Comparison of ENCODE assay signal across 1 cellular context in the genomic region with DNA sequence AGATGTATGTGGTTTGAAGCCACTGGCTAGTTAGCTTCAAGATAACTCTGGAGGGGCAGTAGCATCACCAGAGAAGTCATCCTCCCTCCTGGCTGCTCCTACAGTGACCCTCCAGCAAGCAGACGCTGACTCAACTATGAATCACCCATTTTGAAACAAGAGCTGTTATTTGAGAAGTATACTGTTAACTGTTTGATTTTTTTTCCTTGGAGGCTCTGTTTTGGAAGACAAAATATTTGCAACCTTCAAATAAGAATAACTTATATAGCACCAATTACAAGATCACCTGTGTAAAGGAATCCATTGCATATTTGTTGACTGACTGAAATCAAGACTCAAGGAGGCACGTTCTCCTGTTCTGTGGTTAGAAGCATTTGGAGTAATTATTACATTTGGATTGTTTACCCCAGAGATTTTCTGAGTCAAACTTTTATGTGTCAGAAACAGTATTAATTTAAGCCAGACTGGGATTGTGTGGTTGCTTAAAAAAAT.
TF ChIP-seq lines count a peak whose summit lies in the region.

No MANE protein-coding gene starts in this region.

TF ChIP-seq in HEK293, 187 proteins besides CTCF, POLR2A, EP300 and RAD21 (continued from another document and continues in another):
- TF ChIP-seq, protein P1, sequence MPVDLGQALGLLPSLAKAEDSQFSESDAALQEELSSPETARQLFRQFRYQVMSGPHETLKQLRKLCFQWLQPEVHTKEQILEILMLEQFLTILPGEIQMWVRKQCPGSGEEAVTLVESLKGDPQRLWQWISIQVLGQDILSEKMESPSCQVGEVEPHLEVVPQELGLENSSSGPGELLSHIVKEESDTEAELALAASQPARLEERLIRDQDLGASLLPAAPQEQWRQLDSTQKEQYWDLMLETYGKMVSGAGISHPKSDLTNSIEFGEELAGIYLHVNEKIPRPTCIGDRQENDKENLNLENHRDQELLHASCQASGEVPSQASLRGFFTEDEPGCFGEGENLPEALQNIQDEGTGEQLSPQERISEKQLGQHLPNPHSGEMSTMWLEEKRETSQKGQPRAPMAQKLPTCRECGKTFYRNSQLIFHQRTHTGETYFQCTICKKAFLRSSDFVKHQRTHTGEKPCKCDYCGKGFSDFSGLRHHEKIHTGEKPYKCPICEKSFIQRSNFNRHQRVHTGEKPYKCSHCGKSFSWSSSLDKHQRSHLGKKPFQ (tag by site-specific recombination; IDR thresholded peaks at IDR 0.05): no peak
- TF ChIP-seq IKZF3 (tag by site-specific recombination; IDR thresholded peaks at IDR 0.05) (0 out of 2 replicates have a peak, but pooled peaks have one; percentile 12), ZNF146 (tag by site-specific recombination; IDR thresholded peaks at IDR 0.05) (no peak), ZNF223 (tag by site-specific recombination; IDR thresholded peaks at IDR 0.05) (no peak), ZNF221 (tag by site-specific recombination; IDR thresholded peaks at IDR 0.05; ENCODE audit: borderline replicate concordance) (no peak), ZNF366 (tag by site-specific recombination; conservative IDR thresholded peaks at IDR 0.05) (peak; percentile 96), ZNF157 (tag by site-specific recombination; IDR thresholded peaks at IDR 0.05) (no peak), ZNF23 (tag by site-specific recombination; IDR thresholded peaks at IDR 0.05; ENCODE audit: borderline replicate concordance) (no peak), ZBTB17 (tag by site-specific recombination; IDR thresholded peaks at IDR 0.05) (no peak; the same call in 1 of the 2 replicates), ZNF16 (tag by site-specific recombination; IDR thresholded peaks at IDR 0.05; ENCODE audit: low read depth) (no peak), ZBTB8A (tag by site-specific recombination; IDR thresholded peaks at IDR 0.05) (no peak), ZNF239 (tag by site-specific recombination; IDR thresholded peaks at IDR 0.05) (no peak), ZNF626 (tag by site-specific recombination; IDR thresholded peaks at IDR 0.05) (no peak), ZNF311 (tag by site-specific recombination; IDR thresholded peaks at IDR 0.05; ENCODE audit: borderline replicate concordance) (no peak), ZNF138 (tag by site-specific recombination; IDR thresholded peaks at IDR 0.05; ENCODE audit: borderline replicate concordance) (no peak), GLI4 (tag by site-specific recombination; IDR thresholded peaks at IDR 0.05) (no peak), ZNF112 (tag by site-specific recombination; IDR thresholded peaks at IDR 0.05) (no peak), KLF1 (tag by site-specific recombination; IDR thresholded peaks at IDR 0.05) (no peak), ZBTB21 (tag by site-specific recombination; IDR thresholded peaks at IDR 0.05) (no peak), ZNF248 (tag by site-specific recombination; IDR thresholded peaks at IDR 0.05) (no peak), ZNF184 (tag by site-specific recombination; IDR thresholded peaks at IDR 0.05) (no peak), ZSCAN16 (tag by site-specific recombination; IDR thresholded peaks at IDR 0.05) (no peak), ZNF19 (tag by site-specific recombination; IDR thresholded peaks at IDR 0.05; ENCODE audit: low read depth) (no peak), WT1 (tag by site-specific recombination; IDR thresholded peaks at IDR 0.05) (peak; percentile 33), ZNF658 (tag by site-specific recombination; IDR thresholded peaks at IDR 0.05) (no peak), OSR2 (tag by site-specific recombination; IDR thresholded peaks at IDR 0.05) (peak; percentile 89), SCRT2 (tag by site-specific recombination; IDR thresholded peaks at IDR 0.05) (peak; percentile 29; the same call in 1 of the 2 replicates), ZNF777 (tag by site-specific recombination; IDR thresholded peaks at IDR 0.05; ENCODE audit: borderline replicate concordance) (no peak), ZNF394 (tag by site-specific recombination; IDR thresholded peaks at IDR 0.05; ENCODE audit: borderline replicate concordance) (0 out of 2 replicates have a peak, but pooled peaks have one; percentile 21), ZNF202 (tag by site-specific recombination; IDR thresholded peaks at IDR 0.05; ENCODE audit: borderline replicate concordance) (no peak), ZNF830 (tag by site-specific recombination; IDR thresholded peaks at IDR 0.05; ENCODE audit: low read depth) (no peak), ZNF654 (tag by site-specific recombination; IDR thresholded peaks at IDR 0.05; ENCODE audit: low read depth) (no peak), ZNF548 (tag by site-specific recombination; IDR thresholded peaks at IDR 0.05) (no peak), ZNF426 (tag by site-specific recombination; IDR thresholded peaks at IDR 0.05) (no peak), ZNF274 (IDR thresholded peaks at IDR 0.05; ENCODE audit: low read length) (no peak), ZNF274 (tag by site-specific recombination; IDR thresholded peaks at IDR 0.05; ENCODE audit: borderline replicate concordance) (no peak), HOXA7 (CRISPR knock-in tag; IDR thresholded peaks at IDR 0.05; ENCODE audit: borderline replicate concordance) (no peak), ZNF114 (tag by site-specific recombination; IDR thresholded peaks at IDR 0.05) (no peak), ZNF501 (tag by site-specific recombination; IDR thresholded peaks at IDR 0.05) (no peak)
- TF ChIP-seq, protein P2, sequence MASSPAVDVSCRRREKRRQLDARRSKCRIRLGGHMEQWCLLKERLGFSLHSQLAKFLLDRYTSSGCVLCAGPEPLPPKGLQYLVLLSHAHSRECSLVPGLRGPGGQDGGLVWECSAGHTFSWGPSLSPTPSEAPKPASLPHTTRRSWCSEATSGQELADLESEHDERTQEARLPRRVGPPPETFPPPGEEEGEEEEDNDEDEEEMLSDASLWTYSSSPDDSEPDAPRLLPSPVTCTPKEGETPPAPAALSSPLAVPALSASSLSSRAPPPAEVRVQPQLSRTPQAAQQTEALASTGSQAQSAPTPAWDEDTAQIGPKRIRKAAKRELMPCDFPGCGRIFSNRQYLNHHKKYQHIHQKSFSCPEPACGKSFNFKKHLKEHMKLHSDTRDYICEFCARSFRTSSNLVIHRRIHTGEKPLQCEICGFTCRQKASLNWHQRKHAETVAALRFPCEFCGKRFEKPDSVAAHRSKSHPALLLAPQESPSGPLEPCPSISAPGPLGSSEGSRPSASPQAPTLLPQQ (tag by site-specific recombination; IDR thresholded peaks at IDR 0.05): no peak
- TF ChIP-seq, protein P3, sequence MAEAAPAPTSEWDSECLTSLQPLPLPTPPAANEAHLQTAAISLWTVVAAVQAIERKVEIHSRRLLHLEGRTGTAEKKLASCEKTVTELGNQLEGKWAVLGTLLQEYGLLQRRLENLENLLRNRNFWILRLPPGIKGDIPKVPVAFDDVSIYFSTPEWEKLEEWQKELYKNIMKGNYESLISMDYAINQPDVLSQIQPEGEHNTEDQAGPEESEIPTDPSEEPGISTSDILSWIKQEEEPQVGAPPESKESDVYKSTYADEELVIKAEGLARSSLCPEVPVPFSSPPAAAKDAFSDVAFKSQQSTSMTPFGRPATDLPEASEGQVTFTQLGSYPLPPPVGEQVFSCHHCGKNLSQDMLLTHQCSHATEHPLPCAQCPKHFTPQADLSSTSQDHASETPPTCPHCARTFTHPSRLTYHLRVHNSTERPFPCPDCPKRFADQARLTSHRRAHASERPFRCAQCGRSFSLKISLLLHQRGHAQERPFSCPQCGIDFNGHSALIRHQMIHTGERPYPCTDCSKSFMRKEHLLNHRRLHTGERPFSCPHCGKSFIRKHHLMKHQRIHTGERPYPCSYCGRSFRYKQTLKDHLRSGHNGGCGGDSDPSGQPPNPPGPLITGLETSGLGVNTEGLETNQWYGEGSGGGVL (tag by site-specific recombination; IDR thresholded peaks at IDR 0.05): 0 out of 2 replicates have a peak, but pooled peaks have one; percentile 46
- TF ChIP-seq, protein P4, sequence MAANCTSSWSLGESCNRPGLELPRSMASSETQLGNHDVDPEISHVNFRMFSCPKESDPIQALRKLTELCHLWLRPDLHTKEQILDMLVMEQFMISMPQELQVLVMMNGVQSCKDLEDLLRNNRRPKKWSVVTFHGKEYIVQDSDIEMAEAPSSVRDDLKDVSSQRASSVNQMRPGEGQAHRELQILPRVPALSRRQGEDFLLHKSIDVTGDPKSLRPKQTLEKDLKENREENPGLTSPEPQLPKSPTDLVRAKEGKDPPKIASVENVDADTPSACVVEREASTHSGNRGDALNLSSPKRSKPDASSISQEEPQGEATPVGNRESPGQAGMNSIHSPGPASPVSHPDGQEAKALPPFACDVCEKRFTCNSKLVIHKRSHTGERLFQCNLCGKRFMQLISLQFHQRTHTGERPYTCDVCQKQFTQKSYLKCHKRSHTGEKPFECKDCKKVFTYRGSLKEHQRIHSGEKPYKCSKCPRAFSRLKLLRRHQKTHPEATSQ (tag by site-specific recombination; IDR thresholded peaks at IDR 0.05): no peak
- TF ChIP-seq, protein P5, sequence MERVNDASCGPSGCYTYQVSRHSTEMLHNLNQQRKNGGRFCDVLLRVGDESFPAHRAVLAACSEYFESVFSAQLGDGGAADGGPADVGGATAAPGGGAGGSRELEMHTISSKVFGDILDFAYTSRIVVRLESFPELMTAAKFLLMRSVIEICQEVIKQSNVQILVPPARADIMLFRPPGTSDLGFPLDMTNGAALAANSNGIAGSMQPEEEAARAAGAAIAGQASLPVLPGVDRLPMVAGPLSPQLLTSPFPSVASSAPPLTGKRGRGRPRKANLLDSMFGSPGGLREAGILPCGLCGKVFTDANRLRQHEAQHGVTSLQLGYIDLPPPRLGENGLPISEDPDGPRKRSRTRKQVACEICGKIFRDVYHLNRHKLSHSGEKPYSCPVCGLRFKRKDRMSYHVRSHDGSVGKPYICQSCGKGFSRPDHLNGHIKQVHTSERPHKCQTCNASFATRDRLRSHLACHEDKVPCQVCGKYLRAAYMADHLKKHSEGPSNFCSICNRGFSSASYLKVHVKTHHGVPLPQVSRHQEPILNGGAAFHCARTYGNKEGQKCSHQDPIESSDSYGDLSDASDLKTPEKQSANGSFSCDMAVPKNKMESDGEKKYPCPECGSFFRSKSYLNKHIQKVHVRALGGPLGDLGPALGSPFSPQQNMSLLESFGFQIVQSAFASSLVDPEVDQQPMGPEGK (tag by site-specific recombination; IDR thresholded peaks at IDR 0.05): 0 out of 2 replicates have a peak, but pooled peaks have one; percentile 26
- TF ChIP-seq, protein P6, sequence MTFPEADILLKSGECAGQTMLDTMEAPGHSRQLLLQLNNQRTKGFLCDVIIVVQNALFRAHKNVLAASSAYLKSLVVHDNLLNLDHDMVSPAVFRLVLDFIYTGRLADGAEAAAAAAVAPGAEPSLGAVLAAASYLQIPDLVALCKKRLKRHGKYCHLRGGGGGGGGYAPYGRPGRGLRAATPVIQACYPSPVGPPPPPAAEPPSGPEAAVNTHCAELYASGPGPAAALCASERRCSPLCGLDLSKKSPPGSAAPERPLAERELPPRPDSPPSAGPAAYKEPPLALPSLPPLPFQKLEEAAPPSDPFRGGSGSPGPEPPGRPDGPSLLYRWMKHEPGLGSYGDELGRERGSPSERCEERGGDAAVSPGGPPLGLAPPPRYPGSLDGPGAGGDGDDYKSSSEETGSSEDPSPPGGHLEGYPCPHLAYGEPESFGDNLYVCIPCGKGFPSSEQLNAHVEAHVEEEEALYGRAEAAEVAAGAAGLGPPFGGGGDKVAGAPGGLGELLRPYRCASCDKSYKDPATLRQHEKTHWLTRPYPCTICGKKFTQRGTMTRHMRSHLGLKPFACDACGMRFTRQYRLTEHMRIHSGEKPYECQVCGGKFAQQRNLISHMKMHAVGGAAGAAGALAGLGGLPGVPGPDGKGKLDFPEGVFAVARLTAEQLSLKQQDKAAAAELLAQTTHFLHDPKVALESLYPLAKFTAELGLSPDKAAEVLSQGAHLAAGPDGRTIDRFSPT (tag by site-specific recombination; IDR thresholded peaks at IDR 0.05): peak; percentile 26; the same call in 1 of the 2 replicates
- TF ChIP-seq, protein P7, sequence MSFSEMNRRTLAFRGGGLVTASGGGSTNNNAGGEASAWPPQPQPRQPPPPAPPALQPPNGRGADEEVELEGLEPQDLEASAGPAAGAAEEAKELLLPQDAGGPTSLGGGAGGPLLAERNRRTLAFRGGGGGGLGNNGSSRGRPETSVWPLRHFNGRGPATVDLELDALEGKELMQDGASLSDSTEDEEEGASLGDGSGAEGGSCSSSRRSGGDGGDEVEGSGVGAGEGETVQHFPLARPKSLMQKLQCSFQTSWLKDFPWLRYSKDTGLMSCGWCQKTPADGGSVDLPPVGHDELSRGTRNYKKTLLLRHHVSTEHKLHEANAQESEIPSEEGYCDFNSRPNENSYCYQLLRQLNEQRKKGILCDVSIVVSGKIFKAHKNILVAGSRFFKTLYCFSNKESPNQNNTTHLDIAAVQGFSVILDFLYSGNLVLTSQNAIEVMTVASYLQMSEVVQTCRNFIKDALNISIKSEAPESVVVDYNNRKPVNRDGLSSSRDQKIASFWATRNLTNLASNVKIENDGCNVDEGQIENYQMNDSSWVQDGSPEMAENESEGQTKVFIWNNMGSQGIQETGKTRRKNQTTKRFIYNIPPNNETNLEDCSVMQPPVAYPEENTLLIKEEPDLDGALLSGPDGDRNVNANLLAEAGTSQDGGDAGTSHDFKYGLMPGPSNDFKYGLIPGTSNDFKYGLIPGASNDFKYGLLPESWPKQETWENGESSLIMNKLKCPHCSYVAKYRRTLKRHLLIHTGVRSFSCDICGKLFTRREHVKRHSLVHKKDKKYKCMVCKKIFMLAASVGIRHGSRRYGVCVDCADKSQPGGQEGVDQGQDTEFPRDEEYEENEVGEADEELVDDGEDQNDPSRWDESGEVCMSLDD (tag by site-specific recombination; IDR thresholded peaks at IDR 0.05): no peak
- TF ChIP-seq, protein P8, sequence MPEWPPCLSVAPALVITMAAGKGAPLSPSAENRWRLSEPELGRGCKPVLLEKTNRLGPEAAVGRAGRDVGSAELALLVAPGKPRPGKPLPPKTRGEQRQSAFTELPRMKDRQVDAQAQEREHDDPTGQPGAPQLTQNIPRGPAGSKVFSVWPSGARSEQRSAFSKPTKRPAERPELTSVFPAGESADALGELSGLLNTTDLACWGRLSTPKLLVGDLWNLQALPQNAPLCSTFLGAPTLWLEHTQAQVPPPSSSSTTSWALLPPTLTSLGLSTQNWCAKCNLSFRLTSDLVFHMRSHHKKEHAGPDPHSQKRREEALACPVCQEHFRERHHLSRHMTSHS (tag by site-specific recombination; IDR thresholded peaks at IDR 0.05): no peak
- TF ChIP-seq, protein P9, sequence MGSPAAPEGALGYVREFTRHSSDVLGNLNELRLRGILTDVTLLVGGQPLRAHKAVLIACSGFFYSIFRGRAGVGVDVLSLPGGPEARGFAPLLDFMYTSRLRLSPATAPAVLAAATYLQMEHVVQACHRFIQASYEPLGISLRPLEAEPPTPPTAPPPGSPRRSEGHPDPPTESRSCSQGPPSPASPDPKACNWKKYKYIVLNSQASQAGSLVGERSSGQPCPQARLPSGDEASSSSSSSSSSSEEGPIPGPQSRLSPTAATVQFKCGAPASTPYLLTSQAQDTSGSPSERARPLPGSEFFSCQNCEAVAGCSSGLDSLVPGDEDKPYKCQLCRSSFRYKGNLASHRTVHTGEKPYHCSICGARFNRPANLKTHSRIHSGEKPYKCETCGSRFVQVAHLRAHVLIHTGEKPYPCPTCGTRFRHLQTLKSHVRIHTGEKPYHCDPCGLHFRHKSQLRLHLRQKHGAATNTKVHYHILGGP (tag by site-specific recombination; IDR thresholded peaks at IDR 0.05): no peak
- TF ChIP-seq, protein P10, sequence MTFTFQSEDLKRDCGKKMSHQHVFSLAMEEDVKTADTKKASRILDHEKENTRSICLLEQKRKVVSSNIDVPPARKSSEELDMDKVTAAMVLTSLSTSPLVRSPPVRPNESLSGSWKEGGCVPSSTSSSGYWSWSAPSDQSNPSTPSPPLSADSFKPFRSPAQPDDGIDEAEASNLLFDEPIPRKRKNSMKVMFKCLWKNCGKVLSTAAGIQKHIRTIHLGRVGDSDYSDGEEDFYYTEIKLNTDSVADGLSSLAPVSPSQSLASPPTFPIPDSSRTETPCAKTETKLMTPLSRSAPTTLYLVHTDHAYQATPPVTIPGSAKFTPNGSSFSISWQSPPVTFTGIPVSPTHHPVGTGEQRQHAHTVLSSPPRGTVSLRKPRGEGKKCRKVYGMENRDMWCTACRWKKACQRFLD (tag by site-specific recombination; IDR thresholded peaks at IDR 0.05): no peak
